Comparison of ENCODE assay signal across 22 cellular contexts in genomic region chr16:77093999-77094398, GRCh38.
A peak's percentile ranks its signal among the peaks of the same experiment; 100 is the strongest.
DNase-seq lines count a peak whose midpoint lies in the region; ATAC-seq, FAIRE-seq and TF ChIP-seq lines count a peak whose summit lies in the region.
"Had no signal": no experiment of that assay in that cellular context is flagged by ENCODE, and none has a peak within 500 bp of the region (broad histone marks: within the 10 kb centered on the region; RNA-seq: fewer than 3 reads in every experiment).

No MANE protein-coding gene starts in this region.

- no peak overlapping the region for H3K56ac ChIP-seq in H1 (replicated peaks; ENCODE audit: insufficient read length, low read depth, low read length)

- H3K14ac ChIP-seq in H1 (ENCODE audit: insufficient read length), result no peak overlapping the region

- no peak overlapping the region for H2BK120ac ChIP-seq in H1 (replicated peaks; ENCODE audit: low read depth, low read length)

- ATAC-seq in heart right ventricle (peak in 5 of 8 donors; percentile 28 to 78 (median 59)), left ventricle myocardium superior (no peak)
- ATAC-seq: A549; CD8-positive, alpha-beta T cell had no signal

- POLR2A ChIA-PET in H1 (lab: Charles Lee; ENCODE audit: partially characterized antibody), result no interaction called here

- WGBS in heart right ventricle, 2 donors, result 52 to 60% methylated on average over 2 of the region's 2 CpGs
- 94% methylated on average over 2 of the region's 2 CpGs; no CpG with 5 or more reads in 1 of the 2 experiments for WGBS in H1 (ENCODE audit: extremely low coverage in 1 of 2, insufficient coverage in 1 of 2, insufficient read length in 1 of 2, insufficient replicate concordance in 2 of 2, low coverage in 1 of 2, low lambda C conversion rate in 2 of 2, missing lambda C conversion rate in 1 of 2), 2 experiments
- WGBS in mesodermal cell (ENCODE audit: insufficient coverage in 2 of 2), 2 experiments, result 90 to 100% methylated on average over 2 of the region's 2 CpGs
- WGBS in thyroid gland, 2 donors, result 76 to 77% methylated on average over 2 of the region's 2 CpGs

- no peak overlapping the region for H3K23ac ChIP-seq in H1 (ENCODE audit: insufficient read length)

- H3K23me2 ChIP-seq in H1 (ENCODE audit: low read depth, low read length), result no peaks in the 10 kb centered on the region

- no peaks in the 10 kb centered on the region for H3K9me3 ChIP-seq in heart right ventricle
- no peaks in the 10 kb centered on the region for H3K9me3 ChIP-seq in H1 (ENCODE audit: insufficient read depth in 2 of 2, low read depth in 1 of 2, low read length in 1 of 2)
- H3K9me3 ChIP-seq in mesodermal cell (ENCODE audit: control insufficient read depth, low read length), result no peaks in the 10 kb centered on the region
- H3K9me3 ChIP-seq in thyroid gland, result no peaks in the 10 kb centered on the region
- H3K9me3 ChIP-seq: A549; BLaER1 treated with 17β-estradiol and CSF1 and Interleukin-3, amounts not matched to agents 10 nM and 100 nM; Caco-2 had no signal

- no peak overlapping the region for H4K5ac ChIP-seq in H1 (ENCODE audit: insufficient read length, low read depth, low read length)

- TF ChIP-seq CTCF in heart right ventricle (IDR thresholded peaks at IDR 0.05) (no peak), H1 (IDR thresholded peaks at IDR 0.05; ENCODE audit: control extremely low read depth in 1 of 3, insufficient read depth in 1 of 3, low read depth in 1 of 3, low read length in 3 of 3) (no peak), thyroid gland (IDR thresholded peaks at IDR 0.05) (no peak)

- no peak overlapping the region for H2AK5ac ChIP-seq in H1 (ENCODE audit: low read depth, low read length)

- 0 out of 2 replicates have a peak overlapping the region, but pooled peaks have one; percentile 15 for H2AFZ ChIP-seq in H1 (ENCODE audit: low read length)

- H2BK12ac ChIP-seq in H1 (ENCODE audit: low read depth, low read length), result no peak overlapping the region

- no peak overlapping the region for H3K4me3 ChIP-seq in heart right ventricle
- no peak overlapping the region for H3K4me3 ChIP-seq in H1 (ENCODE audit: extremely low read depth in 1 of 4, insufficient read depth in 2 of 4, low read depth in 3 of 4, low read length in 4 of 4)
- no peak overlapping the region for H3K4me3 ChIP-seq in mesodermal cell (ENCODE audit: extremely low read depth, insufficient read depth, low read length, poor library complexity, severe bottlenecking)
- H3K4me3 ChIP-seq in thyroid gland (replicated peaks in 1 of 3), result no peak overlapping the region
- H3K4me3 ChIP-seq: A549; BLaER1 treated with 17β-estradiol and CSF1 and Interleukin-3, amounts not matched to agents 10 nM and 100 nM had no signal

- no peak for TF ChIP-seq RAD21 in H1 (IDR thresholded peaks at IDR 0.05 in 1 of 2, conservative IDR thresholded peaks at IDR 0.05 in 1 of 2; ENCODE audit: low read depth in 2 of 2, low read length in 2 of 2)

- no peak overlapping the region for H3K18ac ChIP-seq in H1 (ENCODE audit: extremely low read depth, low read length)

- H3K4me2 ChIP-seq in H1 (ENCODE audit: insufficient read depth in 1 of 2, low read depth in 2 of 2, low read length in 2 of 2), result no peak overlapping the region
- H3K4me2 ChIP-seq: A549; BLaER1 treated with 17β-estradiol and CSF1 and Interleukin-3, amounts not matched to agents 10 nM and 100 nM had no signal

- CTCF ChIA-PET in H1 (lab: Charles Lee; ENCODE audit: partially characterized antibody), result interaction anchor here (1.1 to 1.4 kb wide), 2 partner anchors 9 to 15 kb away, joined by 4 to 6 read pairs; no protein-coding TSS in a partner anchor

- DNase-seq in heart right ventricle (no peak), left ventricle myocardium superior (no peak), H1 (ENCODE audit: low read depth in 1 of 2, low spot score in 2 of 2) (no peak), RKO (ENCODE audit: low spot score) (no peak), NCI-H226 (no peak), thyroid gland (no peak)
- DNase-seq: AML-193; Caco-2; Calu3; CD4-positive, alpha-beta T cell; CD8-positive, alpha-beta T cell; DMS79 treated with DMSO at 0.1 percent for 48 hours; GF-D8 had no signal

- intact Hi-C loops in heart right ventricle (cut with DNase I) (no loop called here), left ventricle myocardium superior (cut with micrococcal nuclease) (no loop called here), thyroid gland (cut with DNase I) (no loop called here)

- no peak overlapping the region for H3K9ac ChIP-seq in H1 (replicated peaks in 1 of 4; ENCODE audit: extremely low read depth in 1 of 4, low read depth in 3 of 4, low read length in 3 of 4)
- H3K9ac ChIP-seq: BLaER1 treated with 17β-estradiol and CSF1 and Interleukin-3, amounts not matched to agents 10 nM and 100 nM had no signal

- H3K4ac ChIP-seq in H1 (replicated peaks; ENCODE audit: insufficient read length, low read depth, low read length), result no peak overlapping the region

- H3K79me1 ChIP-seq in H1 (ENCODE audit: low read depth, low read length), result no peaks in the 10 kb centered on the region

- H2BK15ac ChIP-seq in H1 (ENCODE audit: low read length), result no peak overlapping the region

- H4K91ac ChIP-seq in H1 (replicated peaks; ENCODE audit: insufficient read length, low read length), result no peak overlapping the region

- H3K36me3 ChIP-seq in heart right ventricle (no peaks in the 10 kb centered on the region), H1 (ENCODE audit: control insufficient read depth in 2 of 4, insufficient read depth in 4 of 4, low read length in 3 of 4) (no peaks in the 10 kb centered on the region), mesodermal cell (ENCODE audit: control insufficient read depth, insufficient read depth, low read length) (no peaks in the 10 kb centered on the region), thyroid gland (no peaks in the 10 kb centered on the region)
- H3K36me3 ChIP-seq: BLaER1 treated with 17β-estradiol and CSF1 and Interleukin-3, amounts not matched to agents 10 nM and 100 nM had no signal

- peaks cover 0 to 6% (median 0%) of the 10 kb centered on the region in 9 donors for H3K4me1 ChIP-seq in heart right ventricle
- H3K4me1 ChIP-seq in H1 (replicated peaks in 1 of 4; ENCODE audit: control insufficient read depth in 3 of 4, insufficient read depth in 4 of 4, low read length in 3 of 4), result no peaks in the 10 kb centered on the region
- H3K4me1 ChIP-seq in mesodermal cell (ENCODE audit: control insufficient read depth, insufficient read depth, low read length, poor library complexity, severe bottlenecking), result peaks cover 2% of the 10 kb centered on the region
- H3K4me1 ChIP-seq in thyroid gland, result no peaks in the 10 kb centered on the region
- H3K4me1 ChIP-seq: A549; BLaER1 treated with 17β-estradiol and CSF1 and Interleukin-3, amounts not matched to agents 10 nM and 100 nM; Caco-2 had no signal

- H3K27ac ChIP-seq in heart right ventricle (no peak overlapping the region), H1 (ENCODE audit: low read depth, low read length) (no peak overlapping the region), mesodermal cell (ENCODE audit: low read depth, low read length, severe bottlenecking) (peak overlapping the region; percentile 36), thyroid gland (no peak overlapping the region)
- H3K27ac ChIP-seq: 22Rv1; A549; BLaER1 treated with 17β-estradiol and CSF1 and Interleukin-3, amounts not matched to agents 10 nM and 100 nM; C4-2B had no signal

- H2BK20ac ChIP-seq in H1 (ENCODE audit: low read length), result no peak overlapping the region

- TF ChIP-seq POLR2A in H1 (IDR thresholded peaks at IDR 0.05; ENCODE audit: control extremely low read depth in 1 of 2, low read depth in 2 of 2, low read length in 2 of 2), result no peak
- no peak for TF ChIP-seq POLR2A in thyroid gland (IDR thresholded peaks at IDR 0.05)

- H4K20me1 ChIP-seq in H1 (replicated peaks in 1 of 2; ENCODE audit: control insufficient read depth in 1 of 2, insufficient read depth in 2 of 2, low read length in 2 of 2), result no peaks in the 10 kb centered on the region
- H4K20me1 ChIP-seq: BLaER1 treated with 17β-estradiol and CSF1 and Interleukin-3, amounts not matched to agents 10 nM and 100 nM had no signal

- no peak for TF ChIP-seq EP300 in H1 (IDR thresholded peaks at IDR 0.05; ENCODE audit: borderline replicate concordance in 1 of 2, low read depth in 2 of 2, low read length in 2 of 2)

- no peak overlapping the region for H4K8ac ChIP-seq in H1 (ENCODE audit: extremely low read depth, insufficient read depth, low read length)

- no peaks in the 10 kb centered on the region for H3K27me3 ChIP-seq in heart right ventricle
- H3K27me3 ChIP-seq in H1 (replicated peaks in 1 of 4; ENCODE audit: control insufficient read depth in 3 of 4, extremely low read depth in 1 of 4, insufficient read depth in 3 of 4, low read length in 3 of 4), result no peaks in the 10 kb centered on the region
- no peaks in the 10 kb centered on the region for H3K27me3 ChIP-seq in thyroid gland
- H3K27me3 ChIP-seq: BLaER1 treated with 17β-estradiol and CSF1 and Interleukin-3, amounts not matched to agents 10 nM and 100 nM had no signal

- no peak for FAIRE-seq in H1 (lab: Jason Lieb, UNC)
- FAIRE-seq: A549, D721Med, G401.6, GM12891, GM19239 had no signal

- no peaks in the 10 kb centered on the region for H3K79me2 ChIP-seq in H1 (ENCODE audit: control insufficient read depth in 1 of 2, insufficient read depth in 2 of 2, low read length in 2 of 2)

- H2BK5ac ChIP-seq in H1 (ENCODE audit: low read depth, low read length), result no peak overlapping the region

TF ChIP-seq in H1, 55 proteins besides CTCF, POLR2A, EP300 and RAD21:
- TF ChIP-seq RBBP5 (IDR thresholded peaks at IDR 0.05; ENCODE audit: borderline replicate concordance, low read depth, low read length) (no peak), FOSL1 (IDR thresholded peaks at IDR 0.05; ENCODE audit: insufficient read depth, low read depth, low read length) (no peak), POU5F1 (IDR thresholded peaks at IDR 0.05; ENCODE audit: low read depth, low read length) (no peak), ATF3 (IDR thresholded peaks at IDR 0.05; ENCODE audit: insufficient read depth, low read depth, low read length) (no peak), RNF2 (IDR thresholded peaks at IDR 0.05; ENCODE audit: borderline replicate concordance, low read depth, low read length, missing control alignments, poor library complexity, severe bottlenecking) (no peak), HDAC2 (IDR thresholded peaks at IDR 0.05; ENCODE audit: borderline replicate concordance in 1 of 2, low read depth in 2 of 2, low read length in 2 of 2) (no peak), TAF1 (IDR thresholded peaks at IDR 0.05; ENCODE audit: low read depth, low read length) (no peak), BRCA1 (IDR thresholded peaks at IDR 0.05; ENCODE audit: low read depth, low read length) (no peak), EZH2 (IDR thresholded peaks at IDR 0.05; ENCODE audit: low read depth, low read length, severe bottlenecking) (no peak), CREB1 (IDR thresholded peaks at IDR 0.05) (no peak), SP2 (IDR thresholded peaks at IDR 0.05; ENCODE audit: low read length) (no peak), NANOG (IDR thresholded peaks at IDR 0.05; ENCODE audit: insufficient read depth, low read depth, low read length, poor library complexity, severe bottlenecking) (no peak)
